In genomic region chr10:19906108-19906791, GRCh38 we compare ENCODE assay signal across 19 cellular contexts.
"Had no signal": no experiment of that assay in that cellular context is flagged by ENCODE, and none has a peak within 500 bp of the region (broad histone marks: within the 10 kb centered on the region; RNA-seq: fewer than 3 reads in every experiment).

No MANE protein-coding gene starts in this region.

- H3K27ac Mint-ChIP-seq: endodermal cell; naive thymus-derived CD8-positive, alpha-beta T cell had no signal

- H3K4me1 ChIP-seq: colonic mucosa had no signal

- H3K9me3 ChIP-seq: colonic mucosa, mucosa of descending colon, suprapubic skin, thyroid gland, upper lobe of right lung, vagina had no signal

- H3K27ac ChIP-seq: colonic mucosa, heart left ventricle, suprapubic skin, thyroid gland, upper lobe of right lung, vagina had no signal

- H3K27me3 ChIP-seq: colonic mucosa, heart left ventricle, suprapubic skin, thyroid gland, upper lobe of right lung, vagina had no signal

- H3K36me3 ChIP-seq: colonic mucosa, heart left ventricle, suprapubic skin, thyroid gland, upper lobe of right lung, vagina had no signal

- H3K4me3 Mint-ChIP-seq: endodermal cell; naive thymus-derived CD8-positive, alpha-beta T cell; neural crest cell had no signal

- ATAC-seq: mucosa of descending colon; naive thymus-derived CD8-positive, alpha-beta T cell; right cardiac atrium; stimulated activated naive CD8-positive, alpha-beta T cell treated with anti-CD3 and anti-CD28 coated beads, Interleukin-15, Interleukin-2, amounts not matched to agents 100 U/mL and 50 U/mL, for 24 hours; upper lobe of right lung had no signal

- DNase-seq: colonic mucosa; effector CD4-positive, alpha-beta T cell; endodermal cell; erythroblast; foreskin melanocyte; heart left ventricle; hippocampal formation; mucosa of descending colon; naive thymus-derived CD8-positive, alpha-beta T cell; posterior cingulate gyrus; right cardiac atrium; stimulated activated CD4-positive, alpha-beta T cell treated with anti-CD3 and anti-CD28 coated beads, Interleukin-2, amount 100 ng/mL, for 48 hours; stimulated activated naive CD8-positive, alpha-beta T cell treated with anti-CD3 and anti-CD28 coated beads, Interleukin-15, Interleukin-2, amounts not matched to agents 100 U/mL and 50 U/mL, for 24 hours; thyroid gland; upper lobe of right lung had no signal

- H3K9me3 Mint-ChIP-seq: endodermal cell had no signal

- H3K4me3 ChIP-seq: colonic mucosa, heart left ventricle, mucosa of descending colon, smooth muscle cell, suprapubic skin, thyroid gland, upper lobe of right lung, vagina had no signal

- H3K36me3 Mint-ChIP-seq: naive thymus-derived CD8-positive, alpha-beta T cell had no signal
